ENCODE assay signal across 8 cellular contexts in genomic region chr12:113912761-113913295, GRCh38.
A peak's percentile ranks its signal among the peaks of the same experiment; 100 is the strongest.
DNase-seq lines count a peak whose midpoint lies in the region; ATAC-seq and TF ChIP-seq lines count a peak whose summit lies in the region.

No MANE protein-coding gene starts in this region.

- no peaks in the 10 kb centered on the region for H3K27me3 Mint-ChIP-seq in activated naive CD4-positive, alpha-beta T cell treated with anti-CD3 and anti-CD28 coated beads, Interleukin-2, amount 10 ng/mL, durations not matched to agents 7 days and 5 days

- DNase-seq in GM12864 (ENCODE audit: low read depth) (peak; percentile 26), LNCaP clone FGC (ENCODE audit: low read depth) (peak; percentile 30), SHP77 treated with DMSO at 0.1 percent for 48 hours (lab: John Stamatoyannopoulos, UW) (peak; percentile 9), head of caudate nucleus (peak; percentile 33 to 91 (median 82)), posterior cingulate gyrus (peak; percentile 43 to 96 (median 82))
- DNase-seq in activated naive CD4-positive, alpha-beta T cell treated with anti-CD3 and anti-CD28 coated beads, Interleukin-2, amount 10 ng/mL, durations not matched to agents 7 days and 5 days: peak; percentile 66

- H3K4me1 Mint-ChIP-seq in activated naive CD4-positive, alpha-beta T cell treated with anti-CD3 and anti-CD28 coated beads, Interleukin-2, amount 10 ng/mL, durations not matched to agents 7 days and 5 days: no peaks in the 10 kb centered on the region

- no peaks in the 10 kb centered on the region for H3K9me3 Mint-ChIP-seq in activated naive CD4-positive, alpha-beta T cell treated with anti-CD3 and anti-CD28 coated beads, Interleukin-2, amount 10 ng/mL, durations not matched to agents 7 days and 5 days

- no peak overlapping the region for H3K27ac Mint-ChIP-seq in activated naive CD4-positive, alpha-beta T cell treated with anti-CD3 and anti-CD28 coated beads, Interleukin-2, amount 10 ng/mL, durations not matched to agents 7 days and 5 days

- TF ChIP-seq CTCF in GM12864 (IDR thresholded peaks at IDR 0.05; ENCODE audit: low read depth, low read length, missing control alignments) (peak; percentile 88), LNCaP clone FGC (IDR thresholded peaks at IDR 0.05; ENCODE audit: control insufficient read depth, extremely low read depth, insufficient read depth) (peak; percentile 94)

- intact Hi-C loops in head of caudate nucleus (cut with DNase I) (loop anchor here (5.0 kb wide), 2 partner anchors 266 to 451 kb away; no protein-coding TSS in a partner anchor), posterior cingulate gyrus (cut with DNase I) (loop anchor here (1.0 to 5.0 kb wide), 3 partner anchors 266 to 601 kb away; no protein-coding TSS in a partner anchor)

- H3K36me3 Mint-ChIP-seq in activated naive CD4-positive, alpha-beta T cell treated with anti-CD3 and anti-CD28 coated beads, Interleukin-2, amount 10 ng/mL, durations not matched to agents 7 days and 5 days: peaks cover 6% of the 10 kb centered on the region

- H3K4me3 ChIP-seq in GM12864 (ENCODE audit: low read depth, low read length) (no peak overlapping the region), LNCaP clone FGC (ENCODE audit: low read depth, low read length) (no peak overlapping the region)

- H3K4me3 Mint-ChIP-seq in activated naive CD4-positive, alpha-beta T cell treated with anti-CD3 and anti-CD28 coated beads, Interleukin-2, amount 10 ng/mL, durations not matched to agents 7 days and 5 days: no peak overlapping the region

- CTCF ChIA-PET in activated naive CD4-positive, alpha-beta T cell treated with anti-CD3 and anti-CD28 coated beads, Interleukin-2, amount 10 ng/mL, durations not matched to agents 7 days and 5 days (lab: Charles Lee): interaction anchor here (1.2 kb wide), 1 partner anchor 451 kb away, joined by 5 read pairs; no protein-coding TSS in a partner anchor

- ATAC-seq in HG03378 (IDR thresholded peaks at IDR 0.05; ENCODE audit: unreplicated experiment) (no peak), HG02852 (IDR thresholded peaks at IDR 0.05; ENCODE audit: unreplicated experiment) (no peak)

Comparison
In these comparisons a context has a peak if more than half of its experiments do, and no peak if none do; other contexts are left out.
1. DNase-seq: peak in every context shown above with its lines; median percentile 82 in head of caudate nucleus; 82 in posterior cingulate gyrus; 66 in activated naive CD4-positive, alpha-beta T cell treated with anti-CD3 and anti-CD28 coated beads, Interleukin-2, amount 10 ng/mL, durations not matched to agents 7 days and 5 days; 30 in LNCaP clone FGC; 26 in GM12864; 9 in SHP77 treated with DMSO at 0.1 percent for 48 hours.